16 cellular contexts compared by ENCODE assay signal in genomic region chr15:89670985-89671560, GRCh38. TPM values are rescaled to one million over a fixed set of nuclear protein-coding genes. Genes with fewer than 3 reads are reported as not detected.
DNase-seq lines count a peak whose midpoint lies in the region; ATAC-seq, FAIRE-seq and TF ChIP-seq lines count a peak whose summit lies in the region.
"Had no signal": no experiment of that assay in that cellular context is flagged by ENCODE, and none has a peak within 500 bp of the region (broad histone marks: within the 10 kb centered on the region; RNA-seq: fewer than 3 reads in every experiment).

No MANE protein-coding gene starts in this region.

- DNase-seq in cardiac septum (ENCODE audit: low spot score): peak; percentile 62
- no peak for DNase-seq in heart left ventricle
- peak; percentile 7 for DNase-seq in bronchial epithelial cell (ENCODE audit: low read depth)
- DNase-seq in osteoblast (ENCODE audit: insufficient read length, low spot score, missing footprints): peak; percentile 39
- DNase-seq in NCI-H524 (lab: John Stamatoyannopoulos, UW): no peak
- DNase-seq in NCI-H1092 treated with DMSO at 0.1 percent for 48 hours (lab: John Stamatoyannopoulos, UW): no peak
- DNase-seq in stimulated activated naive B cell treated with anti-CD40 and anti-IgM and Interleukin-4, amounts not matched to agents 10 μg/mL and 1 μg/mL and 100 μg/mL, for 72 hours: no peak
- no peak for DNase-seq in effector memory CD4-positive, alpha-beta T cell
- DNase-seq: Caco-2; CD8-positive, alpha-beta memory T cell; DND-41; GF-D8; GM23248; H9 had no signal

- H3K4me2 ChIP-seq in osteoblast (ENCODE audit: insufficient read depth, low read length): no peak overlapping the region

- H3K27me3 ChIP-seq in heart left ventricle (no peaks in the 10 kb centered on the region), bronchial epithelial cell (ENCODE audit: control insufficient read depth, insufficient read depth, low read length) (no peaks in the 10 kb centered on the region), osteoblast (ENCODE audit: insufficient read depth, low read length) (no peaks in the 10 kb centered on the region)
- H3K27me3 ChIP-seq in effector memory CD4-positive, alpha-beta T cell (replicated peaks; ENCODE audit: control insufficient read depth, insufficient read depth, low read length, poor library complexity, severe bottlenecking): no peaks in the 10 kb centered on the region

- TF ChIP-seq POLR2A in heart left ventricle (IDR thresholded peaks at IDR 0.05): no peak

- H3K4me3 ChIP-seq in heart left ventricle (no peak overlapping the region), bronchial epithelial cell (ENCODE audit: low read depth, low read length) (no peak overlapping the region), osteoblast (ENCODE audit: insufficient read depth, low read length) (no peak overlapping the region)
- no peak overlapping the region for H3K4me3 ChIP-seq in effector memory CD4-positive, alpha-beta T cell (ENCODE audit: insufficient read depth, low read depth, low read length, poor library complexity, severe bottlenecking)
- H3K4me3 ChIP-seq: GM23248 had no signal

- H3K4me3 Mint-ChIP-seq in stimulated activated naive B cell treated with anti-CD40 and anti-IgM and Interleukin-4, amounts not matched to agents 10 μg/mL and 1 μg/mL and 100 μg/mL, for 72 hours: no peak overlapping the region
- H3K4me3 Mint-ChIP-seq: CD8-positive, alpha-beta memory T cell; H9 had no signal

- H4K20me1 ChIP-seq in osteoblast (ENCODE audit: insufficient read depth, low read length): no peaks in the 10 kb centered on the region

- intact Hi-C loops in cardiac septum (cut with DNase I): no loop called here
- intact Hi-C loops in heart left ventricle (cut with DNase I): no loop called here

- no peaks in the 10 kb centered on the region for H3K9me3 ChIP-seq in heart left ventricle
- H3K9me3 ChIP-seq in osteoblast (ENCODE audit: low read depth, low read length): no peaks in the 10 kb centered on the region
- no peaks in the 10 kb centered on the region for H3K9me3 ChIP-seq in effector memory CD4-positive, alpha-beta T cell (ENCODE audit: control insufficient read depth, low read length)
- H3K9me3 ChIP-seq: Caco-2 had no signal

- TF ChIP-seq CTCF in heart left ventricle (IDR thresholded peaks at IDR 0.05) (no peak), bronchial epithelial cell (IDR thresholded peaks at IDR 0.05; ENCODE audit: insufficient read depth, low read length, severe bottlenecking) (no peak), osteoblast (IDR thresholded peaks at IDR 0.05; ENCODE audit: extremely low read depth, low read depth, low read length) (no peak)

- no peak overlapping the region for H2AFZ ChIP-seq in osteoblast (ENCODE audit: low read length)
- H2AFZ ChIP-seq: GM23248 had no signal

- ATAC-seq in heart left ventricle: no peak
- no peak for ATAC-seq in stimulated activated naive B cell treated with anti-CD40 and anti-IgM and Interleukin-4, amounts not matched to agents 10 μg/mL and 1 μg/mL and 100 μg/mL, for 72 hours (replicated peaks)

- peak; percentile 28 for FAIRE-seq in bronchial epithelial cell (lab: Jason Lieb, UNC)

- H3K27ac Mint-ChIP-seq in stimulated activated naive B cell treated with anti-CD40 and anti-IgM and Interleukin-4, amounts not matched to agents 10 μg/mL and 1 μg/mL and 100 μg/mL, for 72 hours: no peak overlapping the region
- H3K27ac Mint-ChIP-seq: H9 had no signal

- no peaks in the 10 kb centered on the region for H3K79me2 ChIP-seq in osteoblast (ENCODE audit: insufficient read depth, low read length)

- no peaks in the 10 kb centered on the region for H3K36me3 Mint-ChIP-seq in stimulated activated naive B cell treated with anti-CD40 and anti-IgM and Interleukin-4, amounts not matched to agents 10 μg/mL and 1 μg/mL and 100 μg/mL, for 72 hours

- H3K4me1 ChIP-seq in heart left ventricle (peaks cover 0 to 5% (median under 1%) of the 10 kb centered on the region in 12 donors), osteoblast (ENCODE audit: insufficient read depth, low read length) (no peaks in the 10 kb centered on the region)
- H3K4me1 ChIP-seq in effector memory CD4-positive, alpha-beta T cell (ENCODE audit: control insufficient read depth, insufficient read depth, low read length, poor library complexity, severe bottlenecking): peaks cover under 1% of the 10 kb centered on the region

- WGBS in heart left ventricle, 4 donors: 79 to 89% (median 87%) methylated on average over 11 to 12 of the region's 12 CpGs

- no peaks in the 10 kb centered on the region for H3K4me1 Mint-ChIP-seq in stimulated activated naive B cell treated with anti-CD40 and anti-IgM and Interleukin-4, amounts not matched to agents 10 μg/mL and 1 μg/mL and 100 μg/mL, for 72 hours
- H3K4me1 Mint-ChIP-seq: CD8-positive, alpha-beta memory T cell had no signal

- H3K36me3 ChIP-seq in heart left ventricle: no peaks in the 10 kb centered on the region
- H3K36me3 ChIP-seq in bronchial epithelial cell (ENCODE audit: control insufficient read depth, insufficient read depth, low read length): no peaks in the 10 kb centered on the region
- H3K36me3 ChIP-seq in osteoblast (ENCODE audit: insufficient read depth, low read length): no peaks in the 10 kb centered on the region
- H3K36me3 ChIP-seq in effector memory CD4-positive, alpha-beta T cell (ENCODE audit: control insufficient read depth, insufficient read depth, low read length): no peaks in the 10 kb centered on the region

- H3K27ac ChIP-seq in heart left ventricle: no peak overlapping the region
- H3K27ac ChIP-seq in osteoblast (ENCODE audit: low read depth, low read length): no peak overlapping the region
- H3K27ac ChIP-seq in effector memory CD4-positive, alpha-beta T cell (ENCODE audit: insufficient read depth, low read length, poor library complexity, severe bottlenecking): no peak overlapping the region
- H3K27ac ChIP-seq: 22Rv1, GM23248 had no signal

- peaks cover 17 to 29% of the 10 kb centered on the region in 2 donors for H3K27me3 Mint-ChIP-seq in stimulated activated naive B cell treated with anti-CD40 and anti-IgM and Interleukin-4, amounts not matched to agents 10 μg/mL and 1 μg/mL and 100 μg/mL, for 72 hours

- H3K9me3 Mint-ChIP-seq in stimulated activated naive B cell treated with anti-CD40 and anti-IgM and Interleukin-4, amounts not matched to agents 10 μg/mL and 1 μg/mL and 100 μg/mL, for 72 hours: no peaks in the 10 kb centered on the region
- H3K9me3 Mint-ChIP-seq: CD8-positive, alpha-beta memory T cell; H9 had no signal

RNA-seq across cellular contexts. Expression of gene PLIN1, which starts 8.1 kb away (rescaled TPM):
- total RNA-seq in cardiac septum: 3.9 TPM
- total RNA-seq in heart left ventricle: 100 to 1,000 TPM in 1 of 9 donors, 10 to 100 TPM in 2, 1 to 10 TPM in 4, under 1 TPM in 2; 0.28 to 143 (median 3.3) TPM
- polyA plus RNA-seq in heart left ventricle: 10 to 100 TPM in 1 of 2 donors, 1 to 10 TPM in 1; 6.5 to 11.8 TPM
- under 0.01 and 0.51 TPM in 2 replicates for total RNA-seq in bronchial epithelial cell
- total RNA-seq in osteoblast: under 0.01 TPM in 1 of 2 replicates, not detected in the other
- total RNA-seq: Caco-2, GM23248 had no signal
- polyA plus RNA-seq: CD8-positive, alpha-beta memory T cell; GM23248 had no signal

RNA-seq across cellular contexts. Expression of gene KIF7, which starts 15.8 kb away (rescaled TPM):
- total RNA-seq in cardiac septum (5.8 TPM), heart left ventricle (1 to 10 TPM; 2.7 to 9.2 (median 3.5) TPM), bronchial epithelial cell (1.3 and 2.1 TPM in 2 replicates), osteoblast (10.6 and 12.3 TPM in 2 replicates)
- polyA plus RNA-seq in heart left ventricle: 1 to 10 TPM; 1.3 to 3.0 TPM
- polyA plus RNA-seq: CD8-positive, alpha-beta memory T cell had no signal

RNA-seq across cellular contexts. Expression of gene PEX11A, which starts 19.5 kb away (rescaled TPM):
- total RNA-seq in cardiac septum (5.0 TPM), heart left ventricle (10 to 100 TPM in 6 of 9 donors, 1 to 10 TPM in 3; 7.0 to 23.0 (median 10.7) TPM), bronchial epithelial cell (5.8 and 10.0 TPM in 2 replicates), osteoblast (4.0 and 5.0 TPM in 2 replicates)
- 10 to 100 TPM in 1 of 2 donors, 1 to 10 TPM in 1; 5.9 to 11.0 TPM for polyA plus RNA-seq in heart left ventricle

RNA-seq across cellular contexts. Expression of gene WDR93, which starts 19.5 kb away (rescaled TPM):
- total RNA-seq in cardiac septum (not detected), heart left ventricle (under 1 TPM in 1 of 9 donors, not detected in 8; 0.21 TPM), bronchial epithelial cell (not detected in 2 replicates), osteoblast (under 0.01 and 0.36 TPM in 2 replicates)
- under 1 TPM in 1 of 2 donors, not detected in 1; 0.10 TPM for polyA plus RNA-seq in heart left ventricle
- total RNA-seq: A673; CD8-positive, alpha-beta memory T cell; GM23248; H9 had no signal

Comparison
In these comparisons a context has a peak if more than half of its experiments do, and no peak if none do; other contexts are left out.
1. DNase-seq: peak in cardiac septum (single experiment), bronchial epithelial cell (single experiment) and osteoblast (single experiment); none in heart left ventricle (0 of 5), NCI-H524 (0 of 2), NCI-H1092 treated with DMSO at 0.1 percent for 48 hours (single experiment), stimulated activated naive B cell treated with anti-CD40 and anti-IgM and Interleukin-4, amounts not matched to agents 10 μg/mL and 1 μg/mL and 100 μg/mL, for 72 hours (single experiment) and effector memory CD4-positive, alpha-beta T cell (0 of 3).